Comparison of ENCODE assay signal across 9 cellular contexts in genomic region chr19:1206063-1206732, GRCh38. TPM values are rescaled to one million over a fixed set of nuclear protein-coding genes. Genes with fewer than 3 reads are reported as not detected.
DNase-seq lines count a peak whose midpoint lies in the region; ATAC-seq, FAIRE-seq and TF ChIP-seq lines count a peak whose summit lies in the region.
"Had no signal": no experiment of that assay in that cellular context is flagged by ENCODE, and none has a peak within 500 bp of the region (broad histone marks: within the 10 kb centered on the region; RNA-seq: fewer than 3 reads in every experiment).

No MANE protein-coding gene starts in this region.

- H3K27me3 ChIP-seq in ascending aorta (no peaks in the 10 kb centered on the region), HepG2 (ENCODE audit: control insufficient read depth in 1 of 2, insufficient read depth in 2 of 2, low read length in 2 of 2) (no peaks in the 10 kb centered on the region; a peak in 1 of 5 replicates), tibial artery (no peaks in the 10 kb centered on the region)

- H3K27ac Mint-ChIP-seq in activated CD8-positive, alpha-beta memory T cell treated with anti-CD3 and anti-CD28 coated beads, Interleukin-2, amount 10 ng/mL, durations not matched to agents 7 days and 5 days, result peak overlapping the region; percentile 86

- H3K36me3 Mint-ChIP-seq in activated CD8-positive, alpha-beta memory T cell treated with anti-CD3 and anti-CD28 coated beads, Interleukin-2, amount 10 ng/mL, durations not matched to agents 7 days and 5 days, result peaks cover 9% of the 10 kb centered on the region

- TF ChIP-seq EP300 in HepG2 (IDR thresholded peaks at IDR 0.05; ENCODE audit: low read depth in 2 of 2, low read length in 2 of 2) (no peak), HepG2 (CRISPR knock-in tag; IDR thresholded peaks at IDR 0.05; ENCODE audit: borderline replicate concordance) (no peak)

- no peak for TF ChIP-seq CTCF in ascending aorta (IDR thresholded peaks at IDR 0.05)
- TF ChIP-seq CTCF in HepG2 (CRISPR knock-in tag; IDR thresholded peaks at IDR 0.05), result no peak
- no peak for TF ChIP-seq CTCF in tibial artery (IDR thresholded peaks at IDR 0.05)
- no peak for TF ChIP-seq CTCF in GM10248 (IDR thresholded peaks at IDR 0.05; ENCODE audit: control extremely low read depth, extremely low read depth, low read depth, missing control alignments)

- no TSS peak for BruUV-seq in HepG2 (replicated peaks; lab: Mats Ljungman, UMichigan)

- ATAC-seq in activated CD8-positive, alpha-beta memory T cell treated with anti-CD3 and anti-CD28 coated beads, Interleukin-2, amount 10 ng/mL, durations not matched to agents 7 days and 5 days, result no peak
- ATAC-seq in HepG2 (no peak), HG03039 (IDR thresholded peaks at IDR 0.05; ENCODE audit: unreplicated experiment) (no peak)

- POLR2A ChIA-PET in HepG2 (lab: Yijun Ruan, JAX), result interaction anchor here (1.2 kb wide), 1 partner anchor 108 kb away, joined by 5 read pairs; no protein-coding TSS in a partner anchor
- POLR2A ChIA-PET in GM10248 (lab: Yijun Ruan, JAX), result no interaction called here

- peak overlapping the region; percentile 92 for H3K4me3 Mint-ChIP-seq in activated CD8-positive, alpha-beta memory T cell treated with anti-CD3 and anti-CD28 coated beads, Interleukin-2, amount 10 ng/mL, durations not matched to agents 7 days and 5 days

- H3K9ac ChIP-seq in HepG2 (ENCODE audit: insufficient read depth, low read depth, low read length), result peak overlapping the region; percentile 82

- H3K27ac ChIP-seq in ascending aorta (peak overlapping the region; percentile 80 to 84), HepG2 (ENCODE audit: extremely low read length, insufficient read depth, low read length) (peak overlapping the region; percentile 61), tibial artery (peak overlapping the region; percentile 88)

- no peak for FAIRE-seq in HepG2 (lab: Jason Lieb, UNC)
- FAIRE-seq: colon had no signal

- no peaks in the 10 kb centered on the region for H3K27me3 Mint-ChIP-seq in activated CD8-positive, alpha-beta memory T cell treated with anti-CD3 and anti-CD28 coated beads, Interleukin-2, amount 10 ng/mL, durations not matched to agents 7 days and 5 days

- no peak for DNase-seq in activated CD8-positive, alpha-beta memory T cell treated with anti-CD3 and anti-CD28 coated beads, Interleukin-2, amount 10 ng/mL, durations not matched to agents 7 days and 5 days
- DNase-seq in activated CD8-positive, alpha-beta memory T cell treated with anti-CD3 and anti-CD28 coated beads for 24 hours, result no peak
- no peak for DNase-seq in ascending aorta (ENCODE audit: low spot score in 2 of 2)
- DNase-seq in HepG2 (ENCODE audit: low spot score), result no peak
- DNase-seq in tibial artery, result no peak
- DNase-seq in GM10248 (ENCODE audit: extremely low spot score), result no peak
- DNase-seq in stimulated activated CD4-positive, alpha-beta T cell treated with anti-CD3 and anti-CD28 coated beads, Interleukin-1b, Interleukin-23, amount 100 ng/mL, for 48 hours, result no peak

- peaks cover 29% of the 10 kb centered on the region for H3K4me1 Mint-ChIP-seq in activated CD8-positive, alpha-beta memory T cell treated with anti-CD3 and anti-CD28 coated beads, Interleukin-2, amount 10 ng/mL, durations not matched to agents 7 days and 5 days

- H3K9me3 ChIP-seq in ascending aorta (no peaks in the 10 kb centered on the region), HepG2 (ENCODE audit: low read length) (no peaks in the 10 kb centered on the region), tibial artery (no peaks in the 10 kb centered on the region)

- 1% methylated on average over 10 of the region's 90 CpGs for WGBS in HepG2 (ENCODE audit: low lambda C conversion rate)

- in situ Hi-C loops in HepG2 (cut with HindIII; ENCODE audit: extremely low pct_ligation_motif_present, low pct_unique_long_range_greater_than_20kb), result no loop called here

- CTCF ChIA-PET in activated CD8-positive, alpha-beta memory T cell treated with anti-CD3 and anti-CD28 coated beads, Interleukin-2, amount 10 ng/mL, durations not matched to agents 7 days and 5 days (lab: Charles Lee), result interaction anchor here (0.5 to 1.1 kb wide), 4 partner anchors 14 to 111 kb away, joined by 3 to 4 read pairs (median 3); no protein-coding TSS in a partner anchor
- CTCF ChIA-PET in HepG2 (lab: Yijun Ruan, JAX; ENCODE audit: low intra/inter-chr PET ratio, low total read pairs) (no interaction called here), GM10248 (lab: Yijun Ruan, JAX) (interaction anchor here (1.2 kb wide), 1 partner anchor 60 kb away, joined by 5 read pairs; no protein-coding TSS in a partner anchor)

- H3K4me2 ChIP-seq in HepG2 (ENCODE audit: low read depth, low read length), result peak overlapping the region; percentile 87

- no peak for TF ChIP-seq POLR2A in HepG2 (IDR thresholded peaks at IDR 0.05; ENCODE audit: insufficient read depth in 1 of 2, low read depth in 2 of 2, low read length in 2 of 2)

- 0 out of 2 replicates have a peak, but pooled peaks have one; percentile 3 for TF ChIP-seq RAD21 in HepG2 (CRISPR knock-in tag; IDR thresholded peaks at IDR 0.05)

- peaks cover 48% of the 10 kb centered on the region for H3K79me2 ChIP-seq in HepG2 (ENCODE audit: insufficient read depth, low read length)

- no peak overlapping the region for H2AFZ ChIP-seq in HepG2 (ENCODE audit: low read length)

- intact Hi-C loops in ascending aorta (cut with DNase I) (no loop called here), HepG2 (cut with micrococcal nuclease; ENCODE audit: unreplicated experiment) (no loop called here), tibial artery (cut with DNase I; ENCODE audit: low total_unique reads) (no loop called here)

- peaks cover 28% of the 10 kb centered on the region for H4K20me1 ChIP-seq in HepG2 (ENCODE audit: insufficient read depth, low read length)

- peaks cover 9 to 26% of the 10 kb centered on the region in 2 donors for H3K4me1 ChIP-seq in ascending aorta
- H3K4me1 ChIP-seq in HepG2 (ENCODE audit: insufficient read depth, low read length), result peaks cover 64% of the 10 kb centered on the region
- H3K4me1 ChIP-seq in tibial artery, result peaks cover 0 to 45% (median 28%) of the 10 kb centered on the region in 4 donors

- H3K4me3 ChIP-seq in ascending aorta (peak overlapping the region; percentile 71 to 95), HepG2 (replicated peaks in 1 of 3; ENCODE audit: insufficient read depth in 1 of 3, low read depth in 2 of 3, low read length in 3 of 3) (peak overlapping the region; percentile 65 to 92 (median 81)), tibial artery (peak overlapping the region; percentile 67 to 76)

- H3K36me3 ChIP-seq in ascending aorta (peaks cover 0 to 10% of the 10 kb centered on the region in 2 donors), HepG2 (replicated peaks in 1 of 2; ENCODE audit: control insufficient read depth in 1 of 2, insufficient read depth in 2 of 2, low read length in 2 of 2) (peaks cover 5 to 7% of the 10 kb centered on the region in 2 experiments; a peak in 4 of 5 replicates), tibial artery (peaks cover 0 to 7% (median 0%) of the 10 kb centered on the region in 3 donors)

- H3K9me3 Mint-ChIP-seq in activated CD8-positive, alpha-beta memory T cell treated with anti-CD3 and anti-CD28 coated beads, Interleukin-2, amount 10 ng/mL, durations not matched to agents 7 days and 5 days (ENCODE audit: low read depth), result no peaks in the 10 kb centered on the region

RNA-seq across cellular contexts. Expression of gene STK11, which starts 0.6 kb away (rescaled TPM):
- total RNA-seq in activated CD8-positive, alpha-beta memory T cell treated with anti-CD3 and anti-CD28 coated beads, Interleukin-2, amount 10 ng/mL, durations not matched to agents 7 days and 5 days, result 10 to 100 TPM; 76.7 to 80.5 TPM
- 104 TPM for total RNA-seq in ascending aorta
- total RNA-seq in HepG2 (2016; rRNA removed; fragmentation: Illumina TruSeq; extraction: Trizol), result 28.4 and 43.6 TPM in 2 replicates
- total RNA-seq in HepG2 (2016; cell fraction: cytosol; rRNA removed; fragmentation: Illumina TruSeq; extraction: Trizol; ENCODE audit: low read depth), result 18.3 and 20.2 TPM in 2 replicates
- total RNA-seq in HepG2 (2016; cell fraction: insoluble cytoplasmic fraction; rRNA removed; fragmentation: Illumina TruSeq; extraction: Trizol), result 23.3 and 42.4 TPM in 2 replicates
- 47.5 and 49.4 TPM in 2 replicates for total RNA-seq in HepG2 (2016; cell fraction: membrane; rRNA removed; fragmentation: Illumina TruSeq; extraction: Trizol)
- 33.1 and 35.0 TPM in 2 replicates for total RNA-seq in HepG2 (2016; cell fraction: nucleus; rRNA removed; fragmentation: Illumina TruSeq; extraction: Trizol)
- 27.5 and 40.8 TPM in 2 replicates for polyA plus RNA-seq in HepG2 (2011; rRNA removed)
- polyA plus RNA-seq in HepG2 (2011; cell fraction: cytosol; rRNA removed), result 31.3 and 45.7 TPM in 2 replicates
- polyA plus RNA-seq in HepG2 (2011; cell fraction: nucleus; rRNA removed), result 143 and 178 TPM in 2 replicates
- polyA plus RNA-seq in HepG2 (2012), result 38.3 and 41.3 TPM in 2 replicates
- 12.4 and 14.0 TPM in 2 replicates for polyA plus RNA-seq in HepG2 (2016; cell fraction: cytosol; fragmentation: Illumina TruSeq; extraction: Trizol; ENCODE audit: low read depth)
- 24.8 and 28.5 TPM in 2 replicates for polyA plus RNA-seq in HepG2 (2016; cell fraction: insoluble cytoplasmic fraction; fragmentation: Illumina TruSeq; extraction: Trizol; ENCODE audit: low read depth)
- 31.5 and 34.3 TPM in 2 replicates for polyA plus RNA-seq in HepG2 (2016; cell fraction: membrane; fragmentation: Illumina TruSeq; extraction: Trizol; ENCODE audit: low read depth)
- polyA plus RNA-seq in HepG2 (2016; cell fraction: nucleus; fragmentation: Illumina TruSeq; extraction: Trizol; ENCODE audit: insufficient read depth, low read depth), result 76.9 and 78.9 TPM in 2 replicates
- 2.2 and 54.9 TPM in 2 replicates for polyA minus RNA-seq in HepG2 (2011; rRNA and poly(A)+ RNA removed; ENCODE audit: low replicate concordance)
- polyA minus RNA-seq in HepG2 (2011; cell fraction: cytosol; rRNA and poly(A)+ RNA removed), result 24.1 and 27.3 TPM in 2 replicates
- polyA minus RNA-seq in HepG2 (2011; cell fraction: nucleus; rRNA and poly(A)+ RNA removed), result 21.8 and 30.2 TPM in 2 replicates

RNA-seq across cellular contexts. Expression of gene CBARP, which starts 31.6 kb away (rescaled TPM):
- under 1 TPM; 0.29 to 0.52 TPM for total RNA-seq in activated CD8-positive, alpha-beta memory T cell treated with anti-CD3 and anti-CD28 coated beads, Interleukin-2, amount 10 ng/mL, durations not matched to agents 7 days and 5 days
- total RNA-seq in ascending aorta (1.9 TPM), HepG2 (2016; rRNA removed; fragmentation: Illumina TruSeq; extraction: Trizol) (0.27 and 1.2 TPM in 2 replicates)
- 1.1 and 1.3 TPM in 2 replicates for total RNA-seq in HepG2 (2016; cell fraction: cytosol; rRNA removed; fragmentation: Illumina TruSeq; extraction: Trizol; ENCODE audit: low read depth)
- total RNA-seq in HepG2 (2016; cell fraction: insoluble cytoplasmic fraction; rRNA removed; fragmentation: Illumina TruSeq; extraction: Trizol), result 0.82 and 1.8 TPM in 2 replicates
- 1.1 and 1.8 TPM in 2 replicates for total RNA-seq in HepG2 (2016; cell fraction: membrane; rRNA removed; fragmentation: Illumina TruSeq; extraction: Trizol)
- total RNA-seq in HepG2 (2016; cell fraction: nucleus; rRNA removed; fragmentation: Illumina TruSeq; extraction: Trizol), result 0.88 and 1.8 TPM in 2 replicates
- 1.4 and 2.8 TPM in 2 replicates for polyA plus RNA-seq in HepG2 (2011; rRNA removed)
- 1.0 and 2.2 TPM in 2 replicates for polyA plus RNA-seq in HepG2 (2011; cell fraction: cytosol; rRNA removed)
- polyA plus RNA-seq in HepG2 (2011; cell fraction: nucleus; rRNA removed), result 12.5 TPM in 2 replicates
- 1.1 and 1.9 TPM in 2 replicates for polyA plus RNA-seq in HepG2 (2012)
- polyA plus RNA-seq in HepG2 (2016; cell fraction: cytosol; fragmentation: Illumina TruSeq; extraction: Trizol; ENCODE audit: low read depth), result 0.58 and 0.73 TPM in 2 replicates
- polyA plus RNA-seq in HepG2 (2016; cell fraction: insoluble cytoplasmic fraction; fragmentation: Illumina TruSeq; extraction: Trizol; ENCODE audit: low read depth), result 0.82 and 1.5 TPM in 2 replicates
- 2.0 and 2.4 TPM in 2 replicates for polyA plus RNA-seq in HepG2 (2016; cell fraction: membrane; fragmentation: Illumina TruSeq; extraction: Trizol; ENCODE audit: low read depth)
- 6.5 and 7.2 TPM in 2 replicates for polyA plus RNA-seq in HepG2 (2016; cell fraction: nucleus; fragmentation: Illumina TruSeq; extraction: Trizol; ENCODE audit: insufficient read depth, low read depth)
- 0.21 and 2.3 TPM in 2 replicates for polyA minus RNA-seq in HepG2 (2011; rRNA and poly(A)+ RNA removed; ENCODE audit: low replicate concordance)
- 1.3 and 1.7 TPM in 2 replicates for polyA minus RNA-seq in HepG2 (2011; cell fraction: cytosol; rRNA and poly(A)+ RNA removed)
- polyA minus RNA-seq in HepG2 (2011; cell fraction: nucleus; rRNA and poly(A)+ RNA removed), result 0.90 and 2.0 TPM in 2 replicates

RNA-seq across cellular contexts. Expression of gene SBNO2, which starts 32.1 kb away (rescaled TPM):
- total RNA-seq in activated CD8-positive, alpha-beta memory T cell treated with anti-CD3 and anti-CD28 coated beads, Interleukin-2, amount 10 ng/mL, durations not matched to agents 7 days and 5 days, result 10 to 100 TPM; 50.6 to 74.7 TPM
- total RNA-seq in ascending aorta (120 TPM), HepG2 (2016; rRNA removed; fragmentation: Illumina TruSeq; extraction: Trizol) (5.8 and 10.4 TPM in 2 replicates)
- 3.3 and 3.8 TPM in 2 replicates for total RNA-seq in HepG2 (2016; cell fraction: cytosol; rRNA removed; fragmentation: Illumina TruSeq; extraction: Trizol; ENCODE audit: low read depth)
- 6.5 and 12.4 TPM in 2 replicates for total RNA-seq in HepG2 (2016; cell fraction: insoluble cytoplasmic fraction; rRNA removed; fragmentation: Illumina TruSeq; extraction: Trizol)
- 7.7 and 8.1 TPM in 2 replicates for total RNA-seq in HepG2 (2016; cell fraction: membrane; rRNA removed; fragmentation: Illumina TruSeq; extraction: Trizol)
- 10.4 and 12.1 TPM in 2 replicates for total RNA-seq in HepG2 (2016; cell fraction: nucleus; rRNA removed; fragmentation: Illumina TruSeq; extraction: Trizol)
- polyA plus RNA-seq in HepG2 (2011; rRNA removed), result 8.6 and 10.8 TPM in 2 replicates
- 4.1 and 8.0 TPM in 2 replicates for polyA plus RNA-seq in HepG2 (2011; cell fraction: cytosol; rRNA removed)
- 53.6 and 82.3 TPM in 2 replicates for polyA plus RNA-seq in HepG2 (2011; cell fraction: nucleus; rRNA removed)
- polyA plus RNA-seq in HepG2 (2012), result 10.8 and 11.3 TPM in 2 replicates
- 1.0 and 1.1 TPM in 2 replicates for polyA plus RNA-seq in HepG2 (2016; cell fraction: cytosol; fragmentation: Illumina TruSeq; extraction: Trizol; ENCODE audit: low read depth)
- polyA plus RNA-seq in HepG2 (2016; cell fraction: insoluble cytoplasmic fraction; fragmentation: Illumina TruSeq; extraction: Trizol; ENCODE audit: low read depth), result 6.7 and 7.7 TPM in 2 replicates
- polyA plus RNA-seq in HepG2 (2016; cell fraction: membrane; fragmentation: Illumina TruSeq; extraction: Trizol; ENCODE audit: low read depth), result 2.8 and 3.4 TPM in 2 replicates
- polyA plus RNA-seq in HepG2 (2016; cell fraction: nucleus; fragmentation: Illumina TruSeq; extraction: Trizol; ENCODE audit: insufficient read depth, low read depth), result 33.1 and 36.3 TPM in 2 replicates
- polyA minus RNA-seq in HepG2 (2011; rRNA and poly(A)+ RNA removed; ENCODE audit: low replicate concordance), result 21.5 and 30.2 TPM in 2 replicates
- 9.8 and 12.0 TPM in 2 replicates for polyA minus RNA-seq in HepG2 (2011; cell fraction: cytosol; rRNA and poly(A)+ RNA removed)
- polyA minus RNA-seq in HepG2 (2011; cell fraction: nucleus; rRNA and poly(A)+ RNA removed), result 13.0 and 13.4 TPM in 2 replicates

RNA-seq across cellular contexts. Expression of gene ATP5F1D, which starts 35.4 kb away (rescaled TPM):
- 100 to 1,000 TPM; 190 to 221 TPM for total RNA-seq in activated CD8-positive, alpha-beta memory T cell treated with anti-CD3 and anti-CD28 coated beads, Interleukin-2, amount 10 ng/mL, durations not matched to agents 7 days and 5 days
- total RNA-seq in ascending aorta (232 TPM), HepG2 (2016; rRNA removed; fragmentation: Illumina TruSeq; extraction: Trizol) (78.7 and 88.0 TPM in 2 replicates)
- total RNA-seq in HepG2 (2016; cell fraction: cytosol; rRNA removed; fragmentation: Illumina TruSeq; extraction: Trizol; ENCODE audit: low read depth), result 72.7 and 79.4 TPM in 2 replicates
- total RNA-seq in HepG2 (2016; cell fraction: insoluble cytoplasmic fraction; rRNA removed; fragmentation: Illumina TruSeq; extraction: Trizol), result 80.1 and 93.1 TPM in 2 replicates
- total RNA-seq in HepG2 (2016; cell fraction: membrane; rRNA removed; fragmentation: Illumina TruSeq; extraction: Trizol), result 72.8 and 84.2 TPM in 2 replicates
- total RNA-seq in HepG2 (2016; cell fraction: nucleus; rRNA removed; fragmentation: Illumina TruSeq; extraction: Trizol), result 40.6 and 53.8 TPM in 2 replicates
- polyA plus RNA-seq in HepG2 (2011; rRNA removed), result 39.4 and 49.3 TPM in 2 replicates
- 61.0 and 112 TPM in 2 replicates for polyA plus RNA-seq in HepG2 (2011; cell fraction: cytosol; rRNA removed)
- polyA plus RNA-seq in HepG2 (2011; cell fraction: nucleus; rRNA removed), result 105 and 111 TPM in 2 replicates
- 67.0 and 70.9 TPM in 2 replicates for polyA plus RNA-seq in HepG2 (2012)
- 126 and 135 TPM in 2 replicates for polyA plus RNA-seq in HepG2 (2016; cell fraction: cytosol; fragmentation: Illumina TruSeq; extraction: Trizol; ENCODE audit: low read depth)
- polyA plus RNA-seq in HepG2 (2016; cell fraction: insoluble cytoplasmic fraction; fragmentation: Illumina TruSeq; extraction: Trizol; ENCODE audit: low read depth), result 131 and 155 TPM in 2 replicates
- 112 and 121 TPM in 2 replicates for polyA plus RNA-seq in HepG2 (2016; cell fraction: membrane; fragmentation: Illumina TruSeq; extraction: Trizol; ENCODE audit: low read depth)
- polyA plus RNA-seq in HepG2 (2016; cell fraction: nucleus; fragmentation: Illumina TruSeq; extraction: Trizol; ENCODE audit: insufficient read depth, low read depth), result 129 and 134 TPM in 2 replicates
- polyA minus RNA-seq in HepG2 (2011; rRNA and poly(A)+ RNA removed; ENCODE audit: low replicate concordance), result 60.5 and 86.6 TPM in 2 replicates
- 53.6 and 68.0 TPM in 2 replicates for polyA minus RNA-seq in HepG2 (2011; cell fraction: cytosol; rRNA and poly(A)+ RNA removed)
- 14.7 and 18.9 TPM in 2 replicates for polyA minus RNA-seq in HepG2 (2011; cell fraction: nucleus; rRNA and poly(A)+ RNA removed)

RNA-seq across cellular contexts. Expression of gene MIDN, which starts 42.2 kb away (rescaled TPM):
- total RNA-seq in activated CD8-positive, alpha-beta memory T cell treated with anti-CD3 and anti-CD28 coated beads, Interleukin-2, amount 10 ng/mL, durations not matched to agents 7 days and 5 days, result 10 to 100 TPM; 73.3 to 88.6 TPM
- total RNA-seq in ascending aorta, result 307 TPM
- total RNA-seq in HepG2 (2016; rRNA removed; fragmentation: Illumina TruSeq; extraction: Trizol), result 8.4 and 10.7 TPM in 2 replicates
- total RNA-seq in HepG2 (2016; cell fraction: cytosol; rRNA removed; fragmentation: Illumina TruSeq; extraction: Trizol; ENCODE audit: low read depth), result 6.5 and 7.9 TPM in 2 replicates
- 8.9 and 11.0 TPM in 2 replicates for total RNA-seq in HepG2 (2016; cell fraction: insoluble cytoplasmic fraction; rRNA removed; fragmentation: Illumina TruSeq; extraction: Trizol)
- 14.1 and 14.8 TPM in 2 replicates for total RNA-seq in HepG2 (2016; cell fraction: membrane; rRNA removed; fragmentation: Illumina TruSeq; extraction: Trizol)
- total RNA-seq in HepG2 (2016; cell fraction: nucleus; rRNA removed; fragmentation: Illumina TruSeq; extraction: Trizol), result 17.3 and 19.0 TPM in 2 replicates
- polyA plus RNA-seq in HepG2 (2011; rRNA removed), result 18.0 and 19.6 TPM in 2 replicates
- 14.8 and 17.8 TPM in 2 replicates for polyA plus RNA-seq in HepG2 (2011; cell fraction: cytosol; rRNA removed)
- polyA plus RNA-seq in HepG2 (2011; cell fraction: nucleus; rRNA removed), result 116 and 135 TPM in 2 replicates
- polyA plus RNA-seq in HepG2 (2012), result 27.5 and 28.1 TPM in 2 replicates
- 2.7 and 3.3 TPM in 2 replicates for polyA plus RNA-seq in HepG2 (2016; cell fraction: cytosol; fragmentation: Illumina TruSeq; extraction: Trizol; ENCODE audit: low read depth)
- polyA plus RNA-seq in HepG2 (2016; cell fraction: insoluble cytoplasmic fraction; fragmentation: Illumina TruSeq; extraction: Trizol; ENCODE audit: low read depth), result 30.9 and 43.0 TPM in 2 replicates
- 10.2 and 10.3 TPM in 2 replicates for polyA plus RNA-seq in HepG2 (2016; cell fraction: membrane; fragmentation: Illumina TruSeq; extraction: Trizol; ENCODE audit: low read depth)
- 76.5 and 77.9 TPM in 2 replicates for polyA plus RNA-seq in HepG2 (2016; cell fraction: nucleus; fragmentation: Illumina TruSeq; extraction: Trizol; ENCODE audit: insufficient read depth, low read depth)
- polyA minus RNA-seq in HepG2 (2011; rRNA and poly(A)+ RNA removed; ENCODE audit: low replicate concordance), result 14.0 and 39.5 TPM in 2 replicates
- polyA minus RNA-seq in HepG2 (2011; cell fraction: cytosol; rRNA and poly(A)+ RNA removed), result 42.7 and 47.0 TPM in 2 replicates
- polyA minus RNA-seq in HepG2 (2011; cell fraction: nucleus; rRNA and poly(A)+ RNA removed), result 36.8 and 48.0 TPM in 2 replicates
